8 cellular contexts compared by ENCODE assay signal in genomic region chr2:190881074-190881479, GRCh38. TPM values are rescaled to one million over a fixed set of nuclear protein-coding genes. Genes with fewer than 3 reads are reported as not detected.
A peak's percentile ranks its signal among the peaks of the same experiment; 100 is the strongest.
DNase-seq lines count a peak whose midpoint lies in the region; TF ChIP-seq lines count a peak whose summit lies in the region.

No MANE protein-coding gene starts in this region.

- DNase-seq in NCI-H2107 (lab: John Stamatoyannopoulos, UW) (peak; percentile 14), NCI-H2107 treated with DMSO at 0.1 percent for 48 hours (lab: John Stamatoyannopoulos, UW; ENCODE audit: unreplicated experiment) (no peak), PC-9 (no peak), fibroblast of lung (ENCODE audit: low read depth in 2 of 2) (no peak), osteoblast (ENCODE audit: insufficient read length, low spot score, missing footprints) (no peak), H4 (ENCODE audit: low spot score) (no peak), NCI-H1048 (lab: John Stamatoyannopoulos, UW) (no peak), SW 1271 (lab: John Stamatoyannopoulos, UW) (no peak)

- H3K4me2 ChIP-seq in PC-9 (peak overlapping the region; percentile 97), fibroblast of lung (ENCODE audit: extremely low read depth, insufficient read depth, low read length) (peak overlapping the region; percentile 50), osteoblast (ENCODE audit: insufficient read depth, low read length) (peak overlapping the region; percentile 91)

- intact Hi-C loops in PC-9 (cut with micrococcal nuclease; ENCODE audit: unreplicated experiment), result loop anchor here (2.0 kb wide), 1 partner anchor 42 kb away; no protein-coding TSS in a partner anchor

- CTCF ChIA-PET in PC-9 (lab: Charles Lee), result no interaction called here

- TF ChIP-seq CTCF in PC-9 (conservative IDR thresholded peaks at IDR 0.05) (no peak), fibroblast of lung (conservative IDR thresholded peaks at IDR 0.05 in 1 of 2, IDR thresholded peaks at IDR 0.05 in 1 of 2; ENCODE audit: low read depth in 1 of 2, low read length in 2 of 2) (no peak), osteoblast (IDR thresholded peaks at IDR 0.05; ENCODE audit: extremely low read depth, low read depth, low read length) (no peak)

- POLR2A ChIA-PET in PC-9 (lab: Charles Lee; ENCODE audit: unreplicated experiment), result no interaction called here

- peaks cover 13% of the 10 kb centered on the region for H4K20me1 ChIP-seq in PC-9 (ENCODE audit: insufficient read depth)
- H4K20me1 ChIP-seq in fibroblast of lung (ENCODE audit: control insufficient read depth, extremely low read depth, insufficient read depth, low read length), result peaks cover 4% of the 10 kb centered on the region
- peaks cover 47% of the 10 kb centered on the region for H4K20me1 ChIP-seq in osteoblast (ENCODE audit: insufficient read depth, low read length)

- BruUV-seq in PC-9 (replicated peaks; lab: Mats Ljungman, UMichigan), result no TSS peak

- H3K4me1 ChIP-seq in PC-9 (replicated peaks; ENCODE audit: insufficient read depth) (peaks cover 34% of the 10 kb centered on the region), fibroblast of lung (ENCODE audit: control insufficient read depth, extremely low read depth, insufficient read depth, low read length) (peaks cover 3% of the 10 kb centered on the region), osteoblast (ENCODE audit: insufficient read depth, low read length) (peaks cover 12% of the 10 kb centered on the region)

- H3K36me3 ChIP-seq in PC-9 (ENCODE audit: low read depth) (no peaks in the 10 kb centered on the region; the same call in none of the 2 replicates), fibroblast of lung (ENCODE audit: control insufficient read depth, insufficient read depth, low read length) (no peaks in the 10 kb centered on the region), osteoblast (ENCODE audit: insufficient read depth, low read length) (peaks cover 20% of the 10 kb centered on the region)

- peaks cover 6% of the 10 kb centered on the region; the same call in 1 of the 2 replicates for H3F3A ChIP-seq in PC-9 (ENCODE audit: insufficient read depth, low read depth)

- H3K9ac ChIP-seq in fibroblast of lung (ENCODE audit: insufficient read depth, low read length), result peak overlapping the region; percentile 90

- H3K9me3 ChIP-seq in PC-9 (ENCODE audit: insufficient read depth, low read depth) (no peaks in the 10 kb centered on the region), fibroblast of lung (ENCODE audit: control insufficient read depth, insufficient read depth, low read depth, low read length) (no peaks in the 10 kb centered on the region), osteoblast (ENCODE audit: low read depth, low read length) (no peaks in the 10 kb centered on the region)

- H3K4me3 ChIP-seq in PC-9, result peak overlapping the region; percentile 93
- peak overlapping the region; percentile 58 to 94 (median 82) for H3K4me3 ChIP-seq in fibroblast of lung (replicated peaks in 1 of 4; ENCODE audit: control extremely low read depth in 1 of 4, insufficient read depth in 1 of 4, low read depth in 3 of 4, low read length in 4 of 4)
- peak overlapping the region; percentile 84 for H3K4me3 ChIP-seq in osteoblast (ENCODE audit: insufficient read depth, low read length)

- H3K27me3 ChIP-seq in PC-9 (ENCODE audit: insufficient read depth, low read depth) (no peaks in the 10 kb centered on the region), fibroblast of lung (ENCODE audit: control insufficient read depth, insufficient read depth, low read length) (no peaks in the 10 kb centered on the region), osteoblast (ENCODE audit: insufficient read depth, low read length) (no peaks in the 10 kb centered on the region)

- no peaks in the 10 kb centered on the region for H3K9me2 ChIP-seq in PC-9 (ENCODE audit: insufficient read depth)

- H2AFZ ChIP-seq in PC-9 (no peak overlapping the region), fibroblast of lung (ENCODE audit: low read length) (no peak overlapping the region), osteoblast (ENCODE audit: low read length) (no peak overlapping the region)

- peak overlapping the region; percentile 80 for H3K27ac ChIP-seq in PC-9
- peak overlapping the region; percentile 93 for H3K27ac ChIP-seq in fibroblast of lung (ENCODE audit: insufficient read depth, low read length)
- peak overlapping the region; percentile 82 for H3K27ac ChIP-seq in osteoblast (ENCODE audit: low read depth, low read length)

- H3K79me2 ChIP-seq in PC-9 (ENCODE audit: low read depth) (peaks cover 50% of the 10 kb centered on the region), fibroblast of lung (ENCODE audit: control insufficient read depth, insufficient read depth, low read length) (peaks cover 53% of the 10 kb centered on the region), osteoblast (ENCODE audit: insufficient read depth, low read length) (peaks cover 58% of the 10 kb centered on the region)

RNA-seq across cellular contexts. Expression of gene GLS, which starts 0.5 kb away (rescaled TPM):
- total RNA-seq in PC-9 (2021) (66.4 and 68.5 TPM in 2 replicates), fibroblast of lung (157 and 192 TPM in 2 replicates), osteoblast (447 and 588 TPM in 2 replicates)
- 69.4 and 123 TPM in 2 replicates for polyA plus RNA-seq in fibroblast of lung
- 45.0 and 90.0 TPM in 2 replicates for polyA plus RNA-seq in fibroblast of lung (2012)
- 55.1 and 58.7 TPM in 2 replicates for polyA minus RNA-seq in fibroblast of lung (ENCODE audit: low replicate concordance)
- total RNA-seq in H4 (2014; rRNA removed; shearing (Covaris generic)), result 39.0 and 40.2 TPM in 2 replicates
